8 cellular contexts compared by ENCODE assay signal in the genomic region with DNA sequence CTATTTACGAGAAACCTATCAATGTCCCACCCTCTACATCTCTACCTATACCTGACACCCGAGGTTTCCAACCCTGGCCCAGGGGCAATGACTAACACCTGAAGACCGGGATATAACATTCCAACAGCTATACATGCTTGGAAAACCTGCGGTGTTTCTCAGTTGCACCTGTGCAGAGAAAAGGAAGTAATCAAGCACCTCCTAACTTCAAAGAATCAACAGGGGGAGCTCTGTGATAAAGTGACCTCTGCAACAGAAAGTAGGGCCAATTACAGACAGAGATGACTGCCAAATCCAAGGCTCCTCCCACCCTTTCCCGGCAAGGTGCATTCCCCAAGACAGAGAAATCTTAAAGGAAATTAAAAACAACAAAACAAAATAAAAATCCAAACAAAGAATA. TPM values are rescaled to one million over a fixed set of nuclear protein-coding genes. Genes with fewer than 3 reads are reported as not detected.
DNase-seq lines count a peak whose midpoint lies in the region; ATAC-seq and TF ChIP-seq lines count a peak whose summit lies in the region.

No MANE protein-coding gene starts in this region.

- no peak overlapping the region for H3K4me3 Mint-ChIP-seq in endothelial cell (ENCODE audit: unreplicated experiment)

- no peaks in the 10 kb centered on the region for H3K9me3 Mint-ChIP-seq in endothelial cell (ENCODE audit: unreplicated experiment)

- H3K27me3 ChIP-seq in body of pancreas = no peaks in the 10 kb centered on the region
- H3K27me3 ChIP-seq in right lobe of liver = no peaks in the 10 kb centered on the region

- 19 to 28% methylated on average over 5 of the region's 5 CpGs for WGBS in body of pancreas, 2 donors
- 29% methylated on average over 5 of the region's 5 CpGs for WGBS in right lobe of liver (ENCODE audit: insufficient coverage, low coverage, low lambda C conversion rate, missing lambda C conversion rate)

- TF ChIP-seq POLR2A in body of pancreas (IDR thresholded peaks at IDR 0.05) = no peak
- no peak for TF ChIP-seq POLR2A in right lobe of liver (IDR thresholded peaks at IDR 0.05)

- H3K4me1 Mint-ChIP-seq in endothelial cell (ENCODE audit: unreplicated experiment) = peaks cover 11% of the 10 kb centered on the region

- no peak overlapping the region for H3K4me3 ChIP-seq in body of pancreas
- no peak overlapping the region for H3K4me3 ChIP-seq in right lobe of liver

- H3K4me1 ChIP-seq in body of pancreas = peaks cover 63% of the 10 kb centered on the region
- H3K4me1 ChIP-seq in right lobe of liver = peaks cover 0 to 10% (median 0%) of the 10 kb centered on the region in 4 donors

- intact Hi-C loops in body of pancreas (cut with DNase I) = no loop called here
- intact Hi-C loops in right lobe of liver (cut with DNase I) = no loop called here

- ATAC-seq in GM21619 (IDR thresholded peaks at IDR 0.05; ENCODE audit: unreplicated experiment) (peak; percentile 78), body of pancreas (peak; percentile 82), right lobe of liver (peak; percentile 90 to 95 (median 92))

- peak overlapping the region in 3 of 4 donors; percentile 22 to 47 (median 45) for H3K27ac ChIP-seq in body of pancreas
- H3K27ac ChIP-seq in right lobe of liver = no peak overlapping the region

- DNase-seq in NOMO-1 (lab: John Stamatoyannopoulos, UW; ENCODE audit: unreplicated experiment in 2 of 2) = peak; percentile 6 to 11
- DNase-seq in NOMO-1 treated with dmso at 0.1 percent for 144 hours (lab: John Stamatoyannopoulos, UW; ENCODE audit: unreplicated experiment) = no peak
- DNase-seq in body of pancreas = peak; percentile 61 to 79 (median 70)
- DNase-seq in right lobe of liver = no peak
- no peak for DNase-seq in UCSD-AML1 (lab: John Stamatoyannopoulos, UW; ENCODE audit: unreplicated experiment)
- no peak for DNase-seq in endothelial cell (ENCODE audit: low spot score)

- H3K9me3 ChIP-seq in body of pancreas = no peaks in the 10 kb centered on the region
- no peaks in the 10 kb centered on the region for H3K9me3 ChIP-seq in right lobe of liver

- H3K36me3 ChIP-seq in body of pancreas (replicated peaks in 1 of 2; ENCODE audit: insufficient read depth in 1 of 2, low read depth in 2 of 2) = no peaks in the 10 kb centered on the region
- no peaks in the 10 kb centered on the region for H3K36me3 ChIP-seq in right lobe of liver

- TF ChIP-seq CTCF in LNCAP (IDR thresholded peaks at IDR 0.05) (peak; percentile 66), body of pancreas (IDR thresholded peaks at IDR 0.05) (peak; percentile 17 to 82 (median 65)), right lobe of liver (IDR thresholded peaks at IDR 0.05) (peak; percentile 35 to 61 (median 52)), endothelial cell (IDR thresholded peaks at IDR 0.05; ENCODE audit: unreplicated experiment) (no peak)

- H3K27ac Mint-ChIP-seq in endothelial cell (ENCODE audit: unreplicated experiment) = no peak overlapping the region

- peaks cover 4% of the 10 kb centered on the region for H3K27me3 Mint-ChIP-seq in endothelial cell (ENCODE audit: unreplicated experiment)

- H3K36me3 Mint-ChIP-seq in endothelial cell (ENCODE audit: low read depth, unreplicated experiment) = no peaks in the 10 kb centered on the region

RNA-seq across cellular contexts. Expression of gene CCDC6, which starts 41.3 kb away (rescaled TPM):
- 10 to 100 TPM; 26.7 to 35.8 TPM for total RNA-seq in body of pancreas
- total RNA-seq in right lobe of liver = 10 to 100 TPM in 5 of 6 experiments, 1 to 10 TPM in 1; 9.2 to 20.4 (median 14.8) TPM
- 27.7 TPM for total RNA-seq in endothelial cell (ENCODE audit: unreplicated experiment)

Comparison
In these comparisons a context has a peak if more than half of its experiments do, and no peak if none do; other contexts are left out.
1. DNase-seq: peak in NOMO-1 (2 of 2) and body of pancreas (4 of 4); none in NOMO-1 treated with dmso at 0.1 percent for 144 hours (single experiment), right lobe of liver (0 of 3), UCSD-AML1 (single experiment) and endothelial cell (single experiment).
2. H3K27ac ChIP-seq: peak in body of pancreas (3 of 4); none in right lobe of liver (0 of 3).
3. Peak in every context shown above with its lines, with median percentiles within 50 percentile points of each other: ATAC-seq.